11 cellular contexts compared by ENCODE assay signal in the genomic region with DNA sequence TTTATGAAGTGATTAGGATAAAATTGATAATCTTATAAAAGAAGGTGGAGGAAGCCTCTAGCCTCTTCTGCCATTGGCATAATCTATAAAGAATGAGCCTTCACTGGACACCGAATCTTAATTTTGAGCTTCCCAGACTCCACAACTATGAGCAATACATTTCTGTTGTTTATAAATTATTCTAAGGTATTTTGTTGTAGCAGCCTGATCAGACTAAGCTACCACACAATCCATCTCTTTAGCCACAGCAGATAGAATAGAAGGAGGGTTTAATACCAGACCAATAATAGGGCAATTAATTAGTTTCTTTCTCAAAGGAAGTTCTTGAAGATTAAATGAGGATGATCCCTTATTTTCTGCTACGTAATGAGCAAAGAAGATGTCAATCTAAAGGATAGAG. TPM values are rescaled to one million over a fixed set of nuclear protein-coding genes. Genes with fewer than 3 reads are reported as not detected.
"Had no signal": no experiment of that assay in that cellular context is flagged by ENCODE, and none has a peak within 500 bp of the region (broad histone marks: within the 10 kb centered on the region; RNA-seq: fewer than 3 reads in every experiment).

No MANE protein-coding gene starts in this region.

- FAIRE-seq: H1, H54 had no signal

- H3K36me3 ChIP-seq: HAP-1 had no signal

- ATAC-seq: GM23338, HCT116 had no signal

- H3K4me2 ChIP-seq: GM23338 had no signal

- H3K4me1 ChIP-seq: HAP-1 had no signal

- H3K4me3 Mint-ChIP-seq: GM23338, H9, HFFc6 had no signal

- H3K4me3 ChIP-seq: GM23248, GM23338, HAP-1 had no signal

- H3K9ac ChIP-seq: GM23248 had no signal

- DNase-seq: GM23248, GOT3, H7, H9, HCEC 1CT, HFFc6 had no signal

- H3K9me3 ChIP-seq: HAP-1 had no signal

- H2AFZ ChIP-seq: GM23248, GM23338 had no signal

- H3K27ac ChIP-seq: GM23248 had no signal

- H3K27ac Mint-ChIP-seq: GM23338, H9, HFFc6 had no signal

- H3K9me3 Mint-ChIP-seq: GM23338, H9 had no signal

RNA-seq across cellular contexts. Expression of gene SUCNR1, which starts 33.3 kb away (rescaled TPM):
- total RNA-seq: GM23248, GM23338, H1, H7, H9, HFFc6 had no signal
- polyA plus RNA-seq: GM23248, GM23338, H1 had no signal
